Comparison of ENCODE assay signal across 14 cellular contexts in the genomic region with DNA sequence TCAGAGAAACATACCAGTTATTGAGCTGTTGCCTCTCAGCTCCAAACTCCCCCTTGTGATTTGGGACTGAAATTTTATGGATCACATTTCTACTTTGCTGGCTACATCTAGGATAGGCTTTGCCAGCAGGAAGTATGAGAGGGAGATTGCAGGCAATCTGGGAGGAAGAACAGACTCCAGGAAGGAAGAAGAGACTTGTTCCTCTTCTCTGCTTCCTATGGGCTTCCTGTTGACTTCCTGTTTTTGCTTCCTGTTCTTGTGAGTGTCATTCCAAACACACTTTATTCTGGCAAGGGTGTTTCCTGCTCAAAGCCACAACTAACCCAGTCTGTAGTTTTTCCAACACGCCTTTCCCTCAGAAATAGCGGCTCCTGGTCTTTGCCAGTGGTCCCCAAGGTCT.
"Had no signal": no experiment of that assay in that cellular context is flagged by ENCODE, and none has a peak within 500 bp of the region (broad histone marks: within the 10 kb centered on the region; RNA-seq: fewer than 3 reads in every experiment).

No MANE protein-coding gene starts in this region.

- H3K27ac ChIP-seq: gastroesophageal sphincter, ovary, upper lobe of left lung had no signal

- H3K27me3 ChIP-seq: gastroesophageal sphincter, left lung, ovary, upper lobe of left lung had no signal

- H3K4me3 Mint-ChIP-seq: activated CD4-positive, alpha-beta T cell treated with anti-CD3 and anti-CD28 coated beads, Interleukin-2, amount 10 ng/mL, durations not matched to agents 24 days and 14 days; activated T-helper 1 cell treated with anti-CD3 and anti-CD28 coated beads, Interleukin-12 subunit alpha, Interleukin-12 subunit beta, Interleukin-2, Interleukin-4 antibody, amounts not matched to agents 30 ng/mL and 10 ng/mL and 1 ng/mL, durations not matched to agents 14 hours and 24 hours and 36 hours; memory B cell; natural killer cell treated with Interleukin-12 subunit alpha and Interleukin-12 subunit beta and Interleukin-15 and Interleukin-18, amount 100 ng/mL, for 72 hours had no signal

- H3K27ac Mint-ChIP-seq: activated CD4-positive, alpha-beta T cell treated with anti-CD3 and anti-CD28 coated beads, Interleukin-2, amount 10 ng/mL, durations not matched to agents 24 days and 14 days; activated T-helper 1 cell treated with anti-CD3 and anti-CD28 coated beads, Interleukin-12 subunit alpha, Interleukin-12 subunit beta, Interleukin-2, Interleukin-4 antibody, amounts not matched to agents 30 ng/mL and 10 ng/mL and 1 ng/mL, durations not matched to agents 14 hours and 24 hours and 36 hours; memory B cell had no signal

- H3K9me3 ChIP-seq: ovary had no signal

- DNase-seq: activated CD4-positive, alpha-beta T cell treated with anti-CD3 and anti-CD28 coated beads, Interleukin-2, amount 10 ng/mL, durations not matched to agents 24 days and 14 days; activated naive CD4-positive, alpha-beta T cell; left lung; ovary; stimulated activated CD4-positive, alpha-beta T cell treated with anti-CD3 and anti-CD28 coated beads, Interleukin-2, amount 100 ng/mL, for 48 hours; stimulated activated naive CD8-positive, alpha-beta T cell treated with anti-CD3 and anti-CD28 coated beads, Interleukin-15, Interleukin-2, amounts not matched to agents 100 U/mL and 50 U/mL, for 24 hours; upper lobe of left lung had no signal

- H3K27me3 Mint-ChIP-seq: memory B cell; natural killer cell treated with Interleukin-12 subunit alpha and Interleukin-12 subunit beta and Interleukin-15 and Interleukin-18, amount 100 ng/mL, for 72 hours had no signal

- FAIRE-seq: astrocyte, endothelial cell of umbilical vein, keratinocyte had no signal

- H3K36me3 ChIP-seq: gastroesophageal sphincter, left lung, ovary, upper lobe of left lung had no signal

- H3K4me3 ChIP-seq: gastroesophageal sphincter, left lung, ovary, upper lobe of left lung had no signal

- ATAC-seq: gastroesophageal sphincter; left lung; natural killer cell treated with Interleukin-12 subunit alpha and Interleukin-12 subunit beta and Interleukin-15 and Interleukin-18, amount 100 ng/mL, for 72 hours; stimulated activated naive CD8-positive, alpha-beta T cell treated with anti-CD3 and anti-CD28 coated beads, Interleukin-15, Interleukin-2, amounts not matched to agents 100 U/mL and 50 U/mL, for 24 hours had no signal

- H3K9me3 Mint-ChIP-seq: activated CD4-positive, alpha-beta T cell treated with anti-CD3 and anti-CD28 coated beads, Interleukin-2, amount 10 ng/mL, durations not matched to agents 24 days and 14 days; activated T-helper 1 cell treated with anti-CD3 and anti-CD28 coated beads, Interleukin-12 subunit alpha, Interleukin-12 subunit beta, Interleukin-2, Interleukin-4 antibody, amounts not matched to agents 30 ng/mL and 10 ng/mL and 1 ng/mL, durations not matched to agents 14 hours and 24 hours and 36 hours; memory B cell; natural killer cell treated with Interleukin-12 subunit alpha and Interleukin-12 subunit beta and Interleukin-15 and Interleukin-18, amount 100 ng/mL, for 72 hours had no signal
